In genomic region chr1:2257245-2257627, GRCh38 we compare ENCODE assay signal across 12 cellular contexts. TPM values are rescaled to one million over a fixed set of nuclear protein-coding genes. Genes with fewer than 3 reads are reported as not detected.
DNase-seq lines count a peak whose midpoint lies in the region; ATAC-seq and TF ChIP-seq lines count a peak whose summit lies in the region.
"Had no signal": no experiment of that assay in that cellular context is flagged by ENCODE, and none has a peak within 500 bp of the region (broad histone marks: within the 10 kb centered on the region; RNA-seq: fewer than 3 reads in every experiment).

No MANE protein-coding gene starts in this region.

- no peak overlapping the region for H3K4me3 ChIP-seq in astrocyte of the spinal cord (ENCODE audit: low read depth, low read length)

- CTCF ChIA-PET in activated CD4-positive, alpha-beta T cell treated with anti-CD3 and anti-CD28 coated beads, Interleukin-2, amount 10 ng/mL, durations not matched to agents 7 days and 5 days (lab: Charles Lee) = interaction anchor here (1.8 kb wide), 1 partner anchor 55 kb away, joined by 5 read pairs; no protein-coding TSS in a partner anchor
- CTCF ChIA-PET in activated CD4-positive, alpha-beta T cell treated with anti-CD3 and anti-CD28 coated beads for 36 hours (lab: Charles Lee) = interaction anchor here (1.5 kb wide), 1 partner anchor 43 kb away, joined by 3 read pairs; no protein-coding TSS in a partner anchor

- DNase-seq in activated CD4-positive, alpha-beta T cell treated with anti-CD3 and anti-CD28 coated beads, Interleukin-2, amount 10 ng/mL, durations not matched to agents 7 days and 5 days = no peak
- no peak for DNase-seq in activated CD4-positive, alpha-beta T cell treated with anti-CD3 and anti-CD28 coated beads for 36 hours
- DNase-seq in astrocyte of the spinal cord (ENCODE audit: low read depth, low spot score) (peak; percentile 77), medulla oblongata (ENCODE audit: extremely low spot score) (peak; percentile 89), substantia nigra (lab: John Stamatoyannopoulos, UW) (peak in 48 of 49 donors; percentile 14 to 93 (median 78)), NCI-H1436 (lab: John Stamatoyannopoulos, UW) (no peak), NCI-H748 treated with DMSO at 0.1 percent for 48 hours (lab: John Stamatoyannopoulos, UW) (no peak)
- DNase-seq: 8988T; NCI-H526 treated with DMSO at 0.1 percent for 48 hours; stimulated activated naive CD8-positive, alpha-beta T cell treated with anti-CD3 and anti-CD28 coated beads, Interleukin-15, Interleukin-2, amounts not matched to agents 100 U/mL and 50 U/mL, for 24 hours had no signal

- peaks cover 46% of the 10 kb centered on the region for H3K36me3 Mint-ChIP-seq in activated CD4-positive, alpha-beta T cell treated with anti-CD3 and anti-CD28 coated beads, Interleukin-2, amount 10 ng/mL, durations not matched to agents 7 days and 5 days (ENCODE audit: low read depth)
- H3K36me3 Mint-ChIP-seq in activated CD4-positive, alpha-beta T cell treated with anti-CD3 and anti-CD28 coated beads for 36 hours (ENCODE audit: low read depth) = peaks cover 16% of the 10 kb centered on the region

- no peak overlapping the region for H3K27ac Mint-ChIP-seq in activated CD4-positive, alpha-beta T cell treated with anti-CD3 and anti-CD28 coated beads, Interleukin-2, amount 10 ng/mL, durations not matched to agents 7 days and 5 days
- no peak overlapping the region for H3K27ac Mint-ChIP-seq in activated CD4-positive, alpha-beta T cell treated with anti-CD3 and anti-CD28 coated beads for 36 hours

- ATAC-seq in activated CD4-positive, alpha-beta T cell treated with anti-CD3 and anti-CD28 coated beads for 36 hours = no peak
- no peak for ATAC-seq in GM18511 (IDR thresholded peaks at IDR 0.05; ENCODE audit: unreplicated experiment)
- ATAC-seq: stimulated activated naive CD8-positive, alpha-beta T cell treated with anti-CD3 and anti-CD28 coated beads, Interleukin-15, Interleukin-2, amounts not matched to agents 100 U/mL and 50 U/mL, for 24 hours had no signal

- H3K27ac ChIP-seq in substantia nigra (ENCODE audit: low read depth, low read length, poor library complexity, severe bottlenecking) = peak overlapping the region; percentile 79

- no peaks in the 10 kb centered on the region for H3K27me3 Mint-ChIP-seq in activated CD4-positive, alpha-beta T cell treated with anti-CD3 and anti-CD28 coated beads, Interleukin-2, amount 10 ng/mL, durations not matched to agents 7 days and 5 days
- no peaks in the 10 kb centered on the region for H3K27me3 Mint-ChIP-seq in activated CD4-positive, alpha-beta T cell treated with anti-CD3 and anti-CD28 coated beads for 36 hours

- POLR2A ChIA-PET in activated CD4-positive, alpha-beta T cell treated with anti-CD3 and anti-CD28 coated beads, Interleukin-2, amount 10 ng/mL, durations not matched to agents 7 days and 5 days (lab: Charles Lee) = no interaction called here
- POLR2A ChIA-PET in activated CD4-positive, alpha-beta T cell treated with anti-CD3 and anti-CD28 coated beads for 36 hours (lab: Charles Lee) = no interaction called here

- TF ChIP-seq CTCF in astrocyte of the spinal cord (IDR thresholded peaks at IDR 0.05; ENCODE audit: low read depth, low read length) = no peak

- peaks cover 10% of the 10 kb centered on the region for H3K9me3 Mint-ChIP-seq in activated CD4-positive, alpha-beta T cell treated with anti-CD3 and anti-CD28 coated beads, Interleukin-2, amount 10 ng/mL, durations not matched to agents 7 days and 5 days
- H3K9me3 Mint-ChIP-seq in activated CD4-positive, alpha-beta T cell treated with anti-CD3 and anti-CD28 coated beads for 36 hours (ENCODE audit: low read depth) = peaks cover 7% of the 10 kb centered on the region

- H3K4me3 Mint-ChIP-seq in activated CD4-positive, alpha-beta T cell treated with anti-CD3 and anti-CD28 coated beads, Interleukin-2, amount 10 ng/mL, durations not matched to agents 7 days and 5 days = peak overlapping the region; percentile 34
- no peak overlapping the region for H3K4me3 Mint-ChIP-seq in activated CD4-positive, alpha-beta T cell treated with anti-CD3 and anti-CD28 coated beads for 36 hours
- H3K4me3 Mint-ChIP-seq: activated T-helper 1 cell treated with anti-CD3 and anti-CD28 coated beads, Interleukin-12 subunit alpha, Interleukin-12 subunit beta, Interleukin-2, Interleukin-4 antibody, amounts not matched to agents 30 ng/mL and 10 ng/mL and 1 ng/mL, durations not matched to agents 14 hours and 24 hours and 36 hours had no signal

- H3K4me1 Mint-ChIP-seq in activated CD4-positive, alpha-beta T cell treated with anti-CD3 and anti-CD28 coated beads, Interleukin-2, amount 10 ng/mL, durations not matched to agents 7 days and 5 days = peaks cover 41% of the 10 kb centered on the region
- H3K4me1 Mint-ChIP-seq in activated CD4-positive, alpha-beta T cell treated with anti-CD3 and anti-CD28 coated beads for 36 hours = peaks cover 51% of the 10 kb centered on the region

- in situ Hi-C loops in astrocyte of the spinal cord (cut with HindIII; ENCODE audit: low sequenced_read_pairs) = no loop called here

- intact Hi-C loops in activated CD4-positive, alpha-beta T cell treated with anti-CD3 and anti-CD28 coated beads for 36 hours (cut with DNase I, micrococcal nuclease) = loop anchor here in 1 of 2 experiments (2.0 to 10.0 kb wide), 3 partner anchors 52 to 328 kb away; partner anchors contain the start of genes FAAP20 and PRXL2B

RNA-seq across cellular contexts. Expression of gene SKI, which starts 29.1 kb away (rescaled TPM):
- total RNA-seq in activated CD4-positive, alpha-beta T cell treated with anti-CD3 and anti-CD28 coated beads, Interleukin-2, amount 10 ng/mL, durations not matched to agents 7 days and 5 days = 10 to 100 TPM; 60.7 to 62.0 TPM
- 10 to 100 TPM; 28.7 to 34.0 TPM for total RNA-seq in activated CD4-positive, alpha-beta T cell treated with anti-CD3 and anti-CD28 coated beads for 36 hours

Comparison
In these comparisons a context has a peak if more than half of its experiments do, and no peak if none do; other contexts are left out.
1. DNase-seq: peak in astrocyte of the spinal cord (single experiment), medulla oblongata (single experiment) and substantia nigra (48 of 49); none in activated CD4-positive, alpha-beta T cell treated with anti-CD3 and anti-CD28 coated beads, Interleukin-2, amount 10 ng/mL, durations not matched to agents 7 days and 5 days (single experiment), activated CD4-positive, alpha-beta T cell treated with anti-CD3 and anti-CD28 coated beads for 36 hours (single experiment), NCI-H1436 (single experiment) and NCI-H748 treated with DMSO at 0.1 percent for 48 hours (single experiment).